ENCODE assay signal across 32 cellular contexts in genomic region chr7:54069843-54070242, GRCh38.
"Had no signal": no experiment of that assay in that cellular context is flagged by ENCODE, and none has a peak within 500 bp of the region (broad histone marks: within the 10 kb centered on the region; RNA-seq: fewer than 3 reads in every experiment).

No MANE protein-coding gene starts in this region.

- H3K36me3 ChIP-seq: adrenal gland, ascending aorta, brain microvascular endothelial cell, breast epithelium, cardiac muscle cell had no signal

- H3K4me3 ChIP-seq: adrenal gland, ascending aorta, body of pancreas, breast epithelium, cardiac muscle cell had no signal

- H3K27ac ChIP-seq: adrenal gland, ascending aorta, body of pancreas, brain microvascular endothelial cell, breast epithelium, cardiac muscle cell had no signal

- DNase-seq: activated effector memory CD4-positive, alpha-beta T cell treated with anti-CD3 and anti-CD28 coated beads, Interleukin-2, amount 50 U/mL, for 16 hours; activated effector memory CD4-positive, alpha-beta T cell treated with Interleukin-2 at 50 U/mL for 16 hours; activated gamma-delta T cell; activated gamma-delta T cell treated with Interleukin-2 at 50 U/mL for 16 hours; activated naive CD4-positive, alpha-beta T cell; activated naive CD4-positive, alpha-beta T cell treated with anti-CD3 and anti-CD28 coated beads for 36 hours; activated naive CD4-positive, alpha-beta T cell treated with anti-CD3 and anti-CD28 coated beads, Interleukin-2, amount 10 ng/mL, durations not matched to agents 7 days and 5 days; activated naive CD4-positive, alpha-beta T cell treated with anti-CD3 and anti-CD28 coated beads, Interleukin-2, amount 50 U/mL, for 16 hours; activated naive CD4-positive, alpha-beta T cell treated with Interleukin-2 at 50 U/mL for 16 hours; activated naive CD8-positive, alpha-beta T cell treated with anti-CD3 and anti-CD28 coated beads for 36 hours; activated naive CD8-positive, alpha-beta T cell treated with anti-CD3 and anti-CD28 coated beads, Interleukin-2, amount 10 ng/mL, durations not matched to agents 7 days and 5 days; activated naive CD8-positive, alpha-beta T cell treated with anti-CD3 and anti-CD28 coated beads, Interleukin-2, amount 50 U/mL, for 24 hours; activated T-cell treated with anti-CD3 and anti-CD28 coated beads, Interleukin-2, amount 50 U/mL, for 1 hour; activated T-cell treated with anti-CD3 and anti-CD28 coated beads, Interleukin-2, amount 50 U/mL, for 24 hours; activated T-cell treated with anti-CD3 and anti-CD28 coated beads, Interleukin-2, amount 50 U/mL, for 4 hours; activated T-cell treated with anti-CD3 and anti-CD28 coated beads, Interleukin-2, amount 50 U/mL, for 48 hours; activated T-cell treated with anti-CD3 and anti-CD28 coated beads, Interleukin-2, amount 50 U/mL, for 72 hours; adrenal gland; amniotic stem cell; amygdala; anterior cingulate cortex; aorta; body of pancreas; brain microvascular endothelial cell; caudate nucleus; central memory CD4-positive, alpha-beta T cell; cerebellar nuclear complex had no signal

- H3K9me3 ChIP-seq: adrenal gland, ascending aorta, body of pancreas, breast epithelium had no signal

- H3K4me1 ChIP-seq: adrenal gland, ascending aorta, body of pancreas, breast epithelium had no signal

- H3K27me3 ChIP-seq: adrenal gland, ascending aorta, body of pancreas, brain microvascular endothelial cell, breast epithelium, cardiac muscle cell had no signal

- ATAC-seq: activated naive CD4-positive, alpha-beta T cell treated with anti-CD3 and anti-CD28 coated beads, Interleukin-2, amount 50 U/mL, for 72 hours; activated naive CD8-positive, alpha-beta T cell treated with anti-CD3 and anti-CD28 coated beads, Interleukin-2, amount 50 U/mL, for 24 hours; activated T-cell treated with anti-CD3 and anti-CD28 coated beads, Interleukin-2, amount 50 U/mL, for 4 hours; activated T-cell treated with anti-CD3 and anti-CD28 coated beads, Interleukin-2, amount 50 U/mL, for 72 hours; activated T-helper 17 cell treated with anti-CD3 and anti-CD28 coated beads, Interleukin-2, amount 50 U/mL, for 72 hours; body of pancreas had no signal
